ENCODE assay signal across 11 cellular contexts in genomic region chr4:165330071-165330470, GRCh38. TPM values are rescaled to one million over a fixed set of nuclear protein-coding genes. Genes with fewer than 3 reads are reported as not detected.
DNase-seq lines count a peak whose midpoint lies in the region; ATAC-seq and TF ChIP-seq lines count a peak whose summit lies in the region.
"Had no signal": no experiment of that assay in that cellular context is flagged by ENCODE, and none has a peak within 500 bp of the region (broad histone marks: within the 10 kb centered on the region; RNA-seq: fewer than 3 reads in every experiment).

No MANE protein-coding gene starts in this region.

- H3K4me3 ChIP-seq in skeletal muscle satellite cell (ENCODE audit: low read length): peak overlapping the region; percentile 32

- H3K4me3 Mint-ChIP-seq in activated CD4-positive, alpha-beta T cell treated with anti-CD3 and anti-CD28 coated beads, Interleukin-2, amount 10 ng/mL, durations not matched to agents 24 days and 14 days: peak overlapping the region; percentile 73
- no peak overlapping the region for H3K4me3 Mint-ChIP-seq in WTC11

- H3K36me3 ChIP-seq in skeletal muscle satellite cell (ENCODE audit: insufficient read depth, low read length): peaks cover 18% of the 10 kb centered on the region

- H3K27ac ChIP-seq in foreskin keratinocyte (peak overlapping the region; percentile 51), RWPE1 (no peak overlapping the region)

- intact Hi-C loops in activated CD4-positive, alpha-beta T cell treated with anti-CD3 and anti-CD28 coated beads, Interleukin-2, amount 10 ng/mL, durations not matched to agents 24 days and 14 days (cut with micrococcal nuclease): loop anchor here (10.0 kb wide), 1 partner anchor 45 kb away; no protein-coding TSS in a partner anchor

- H3K9ac ChIP-seq in skeletal muscle satellite cell (ENCODE audit: low read depth, low read length): no peak overlapping the region

- peaks cover 41% of the 10 kb centered on the region for H3K36me3 Mint-ChIP-seq in activated CD4-positive, alpha-beta T cell treated with anti-CD3 and anti-CD28 coated beads, Interleukin-2, amount 10 ng/mL, durations not matched to agents 24 days and 14 days (ENCODE audit: low read depth)
- peaks cover 34% of the 10 kb centered on the region for H3K36me3 Mint-ChIP-seq in WTC11

- DNase-seq in activated CD4-positive, alpha-beta T cell treated with anti-CD3 and anti-CD28 coated beads, Interleukin-2, amount 10 ng/mL, durations not matched to agents 24 days and 14 days: no peak
- no peak for DNase-seq in activated CD4-positive, alpha-beta T cell treated with anti-CD3 and anti-CD28 coated beads, Interleukin-2, amount 50 U/mL, for 48 hours
- no peak for DNase-seq in WTC11 (ENCODE audit: low spot score)
- DNase-seq in foreskin keratinocyte: no peak
- no peak for DNase-seq in SKM-1 (lab: John Stamatoyannopoulos, UW; ENCODE audit: unreplicated experiment)
- DNase-seq in NCI-H1048 (lab: John Stamatoyannopoulos, UW): no peak
- DNase-seq in RWPE1 (ENCODE audit: low spot score): no peak
- DNase-seq: ACHN; activated CD4-positive, CD25-positive, alpha-beta regulatory T cell treated with anti-CD3 and anti-CD28 coated beads, Interleukin-2, amount 50 U/mL, for 72 hours; NCI-H2081 treated with DMSO at 0.1 percent for 48 hours had no signal

- H3K9me3 Mint-ChIP-seq in activated CD4-positive, alpha-beta T cell treated with anti-CD3 and anti-CD28 coated beads, Interleukin-2, amount 10 ng/mL, durations not matched to agents 24 days and 14 days: no peaks in the 10 kb centered on the region
- H3K9me3 Mint-ChIP-seq in WTC11: no peaks in the 10 kb centered on the region

- no peaks in the 10 kb centered on the region for H3K27me3 Mint-ChIP-seq in activated CD4-positive, alpha-beta T cell treated with anti-CD3 and anti-CD28 coated beads, Interleukin-2, amount 10 ng/mL, durations not matched to agents 24 days and 14 days
- no peaks in the 10 kb centered on the region for H3K27me3 Mint-ChIP-seq in WTC11 (ENCODE audit: low read depth)

- peaks cover 48% of the 10 kb centered on the region for H3K4me1 Mint-ChIP-seq in activated CD4-positive, alpha-beta T cell treated with anti-CD3 and anti-CD28 coated beads, Interleukin-2, amount 10 ng/mL, durations not matched to agents 24 days and 14 days
- H3K4me1 Mint-ChIP-seq in WTC11: peaks cover 56% of the 10 kb centered on the region

- H3K27ac Mint-ChIP-seq in activated CD4-positive, alpha-beta T cell treated with anti-CD3 and anti-CD28 coated beads, Interleukin-2, amount 10 ng/mL, durations not matched to agents 24 days and 14 days: peak overlapping the region; percentile 79
- peak overlapping the region; percentile 61 for H3K27ac Mint-ChIP-seq in WTC11

- H3K4me2 ChIP-seq in skeletal muscle satellite cell (ENCODE audit: low read length): peak overlapping the region; percentile 90

- TF ChIP-seq CTCF in WTC11 (IDR thresholded peaks at IDR 0.05) (no peak), foreskin keratinocyte (conservative IDR thresholded peaks at IDR 0.05) (no peak), RWPE1 (conservative IDR thresholded peaks at IDR 0.05; ENCODE audit: low read depth) (no peak)

- CTCF ChIA-PET in WTC11 (lab: Charles Lee) (interaction anchor here (1.6 kb wide), 1 partner anchor 199 kb away, joined by 5 read pairs; no protein-coding TSS in a partner anchor), RWPE1 (lab: Yijun Ruan, JAX) (interaction anchor here (0.6 to 1.1 kb wide), 3 partner anchors 198 to 777 kb away, joined by 3 to 5 read pairs (median 3); no protein-coding TSS in a partner anchor)

- ATAC-seq in WTC11 (no peak), foreskin keratinocyte (no peak)

- H3K27me3 ChIP-seq in foreskin keratinocyte (no peaks in the 10 kb centered on the region), skeletal muscle satellite cell (ENCODE audit: control insufficient read depth, insufficient read depth, low read length) (no peaks in the 10 kb centered on the region)

- POLR2A ChIA-PET in WTC11 (lab: Charles Lee) (no interaction called here), RWPE1 (lab: Yijun Ruan, JAX; ENCODE audit: low non-redundant PET) (no interaction called here)

- no peaks in the 10 kb centered on the region for H3K9me3 ChIP-seq in skeletal muscle satellite cell (replicated peaks; ENCODE audit: low read length)

- peaks cover 32% of the 10 kb centered on the region for H3K4me1 ChIP-seq in foreskin keratinocyte
- H3K4me1 ChIP-seq in skeletal muscle satellite cell (ENCODE audit: control insufficient read depth, insufficient read depth, low read length): peaks cover 51% of the 10 kb centered on the region

TF ChIP-seq in WTC11, 78 proteins besides CTCF, POLR2A, EP300 and RAD21:
- TF ChIP-seq ATF1 (CRISPR knock-in tag; IDR thresholded peaks at IDR 0.05): no peak
- no peak for TF ChIP-seq ESRRA (CRISPR knock-in tag; IDR thresholded peaks at IDR 0.05; ENCODE audit: borderline replicate concordance)
- TF ChIP-seq SOX15 (CRISPR knock-in tag; IDR thresholded peaks at IDR 0.05): no peak
- TF ChIP-seq PRRX2 (CRISPR knock-in tag; IDR thresholded peaks at IDR 0.05): no peak
- TF ChIP-seq GRHL2 (CRISPR knock-in tag; IDR thresholded peaks at IDR 0.05; ENCODE audit: insufficient replicate concordance, severe bottlenecking): no peak
- no peak for TF ChIP-seq E2F5 (CRISPR knock-in tag; IDR thresholded peaks at IDR 0.05)
- no peak for TF ChIP-seq FOXP1 (CRISPR knock-in tag; IDR thresholded peaks at IDR 0.05; ENCODE audit: borderline replicate concordance)
- TF ChIP-seq MAX (CRISPR knock-in tag; IDR thresholded peaks at IDR 0.05): no peak
- no peak for TF ChIP-seq ZNF263 (CRISPR knock-in tag; IDR thresholded peaks at IDR 0.05; ENCODE audit: low read depth)
- TF ChIP-seq IRF1 (CRISPR knock-in tag; IDR thresholded peaks at IDR 0.05): no peak
- no peak for TF ChIP-seq CBFB (CRISPR knock-in tag; IDR thresholded peaks at IDR 0.05; ENCODE audit: low read depth)

RNA-seq across cellular contexts. Expression of gene MSMO1, which starts 2.6 kb away (rescaled TPM):
- 82.0 and 82.3 TPM in 2 replicates for total RNA-seq in activated CD4-positive, alpha-beta T cell treated with anti-CD3 and anti-CD28 coated beads, Interleukin-2, amount 10 ng/mL, durations not matched to agents 24 days and 14 days
- total RNA-seq in WTC11 (2021) (72.9 to 89.9 TPM (median 86.8 TPM) in 3 replicates), foreskin keratinocyte (421 and 453 TPM in 2 replicates)
- 264 and 345 TPM in 2 replicates for polyA plus RNA-seq in foreskin keratinocyte
- total RNA-seq in skeletal muscle satellite cell (2012; rRNA removed): 82.1 and 226 TPM in 2 replicates

RNA-seq across cellular contexts. Expression of gene CPE, which starts 48.7 kb away (rescaled TPM):
- not detected in 2 replicates for total RNA-seq in activated CD4-positive, alpha-beta T cell treated with anti-CD3 and anti-CD28 coated beads, Interleukin-2, amount 10 ng/mL, durations not matched to agents 24 days and 14 days
- total RNA-seq in WTC11 (2021) (9.2 to 12.4 TPM (median 10.9 TPM) in 3 replicates), foreskin keratinocyte (0.75 and 0.95 TPM in 2 replicates)
- 0.53 and 0.74 TPM in 2 replicates for polyA plus RNA-seq in foreskin keratinocyte
- 3.1 and 3.3 TPM in 2 replicates for total RNA-seq in skeletal muscle satellite cell (2012; rRNA removed)
